In genomic region chr3:16301490-16301889, GRCh38 we compare ENCODE assay signal across 12 cellular contexts. TPM values are rescaled to one million over a fixed set of nuclear protein-coding genes. Genes with fewer than 3 reads are reported as not detected.
DNase-seq lines count a peak whose midpoint lies in the region; ATAC-seq and TF ChIP-seq lines count a peak whose summit lies in the region.
"Had no signal": no experiment of that assay in that cellular context is flagged by ENCODE, and none has a peak within 500 bp of the region (broad histone marks: within the 10 kb centered on the region; RNA-seq: fewer than 3 reads in every experiment).

No MANE protein-coding gene starts in this region.

- peak overlapping the region; percentile 66 for H3K27ac ChIP-seq in iPS DF 6.9 (ENCODE audit: low read length)
- H3K27ac ChIP-seq in right lobe of liver = peak overlapping the region in 1 of 3 donors; percentile 16
- H3K27ac ChIP-seq: 22Rv1 had no signal

- no peak for TF ChIP-seq POLR2A in right lobe of liver (IDR thresholded peaks at IDR 0.05)

- no peaks in the 10 kb centered on the region for H3K27me3 ChIP-seq in iPS DF 6.9 (ENCODE audit: control insufficient read depth, insufficient read depth, low read length)
- no peaks in the 10 kb centered on the region for H3K27me3 ChIP-seq in right lobe of liver
- H3K27me3 ChIP-seq: gastroesophageal sphincter had no signal

- H3K36me3 ChIP-seq in iPS DF 6.9 (ENCODE audit: control insufficient read depth, insufficient read depth, low read length) (no peaks in the 10 kb centered on the region), right lobe of liver (peaks cover 0 to 13% (median 3%) of the 10 kb centered on the region in 4 donors)

- DNase-seq in NCI-H510A treated with DMSO at 0.1 percent for 48 hours (lab: John Stamatoyannopoulos, UW) (peak; percentile 7), NCI-H510A (lab: John Stamatoyannopoulos, UW) (no peak), iPS DF 6.9 (ENCODE audit: low read depth, low spot score) (no peak), EL (no peak), GOT3 (lab: John Stamatoyannopoulos, UW) (no peak), right lobe of liver (no peak)
- DNase-seq: left colon, NCI-H524 treated with DMSO at 0.1 percent for 48 hours had no signal

- H3K27ac Mint-ChIP-seq in T-helper 1 cell treated with Interleukin-12 subunit alpha and Interleukin-12 subunit beta and Interleukin-4 antibody, amounts not matched to agents 30 μg/mL and 1 μg/mL, for 36 hours = peak overlapping the region; percentile 94
- peak overlapping the region; percentile 57 for H3K27ac Mint-ChIP-seq in stimulated activated memory B cell treated with anti-CD40 and anti-IgM and Interleukin-4, amounts not matched to agents 10 μg/mL and 1 μg/mL and 100 μg/mL, for 72 hours

- H3K36me3 Mint-ChIP-seq in T-helper 1 cell treated with Interleukin-12 subunit alpha and Interleukin-12 subunit beta and Interleukin-4 antibody, amounts not matched to agents 30 μg/mL and 1 μg/mL, for 36 hours (ENCODE audit: low read depth) = peaks cover 79% of the 10 kb centered on the region
- H3K36me3 Mint-ChIP-seq in stimulated activated memory B cell treated with anti-CD40 and anti-IgM and Interleukin-4, amounts not matched to agents 10 μg/mL and 1 μg/mL and 100 μg/mL, for 72 hours = peaks cover 71% of the 10 kb centered on the region

- peak overlapping the region; percentile 90 for H3K4me3 Mint-ChIP-seq in T-helper 1 cell treated with Interleukin-12 subunit alpha and Interleukin-12 subunit beta and Interleukin-4 antibody, amounts not matched to agents 30 μg/mL and 1 μg/mL, for 36 hours
- no peak overlapping the region for H3K4me3 Mint-ChIP-seq in stimulated activated memory B cell treated with anti-CD40 and anti-IgM and Interleukin-4, amounts not matched to agents 10 μg/mL and 1 μg/mL and 100 μg/mL, for 72 hours

- H3K9me3 ChIP-seq in iPS DF 6.9 (ENCODE audit: control insufficient read depth, insufficient read depth, low read length) = no peaks in the 10 kb centered on the region; the same call in 1 of the 2 replicates
- H3K9me3 ChIP-seq in right lobe of liver = no peaks in the 10 kb centered on the region
- H3K9me3 ChIP-seq: gastroesophageal sphincter had no signal

- peaks cover 88% of the 10 kb centered on the region for H3K4me1 Mint-ChIP-seq in T-helper 1 cell treated with Interleukin-12 subunit alpha and Interleukin-12 subunit beta and Interleukin-4 antibody, amounts not matched to agents 30 μg/mL and 1 μg/mL, for 36 hours (ENCODE audit: low read depth)
- peaks cover 23% of the 10 kb centered on the region for H3K4me1 Mint-ChIP-seq in stimulated activated memory B cell treated with anti-CD40 and anti-IgM and Interleukin-4, amounts not matched to agents 10 μg/mL and 1 μg/mL and 100 μg/mL, for 72 hours

- TF ChIP-seq CTCF in right lobe of liver (IDR thresholded peaks at IDR 0.05) = no peak

- intact Hi-C loops in right lobe of liver (cut with DNase I) = no loop called here

- WGBS in iPS DF 6.9 (ENCODE audit: insufficient coverage, insufficient read length) = no CpG with 5 or more reads among the region's 6 CpGs
- 33% methylated on average over 6 of the region's 6 CpGs for WGBS in right lobe of liver (ENCODE audit: insufficient coverage, low coverage, low lambda C conversion rate, missing lambda C conversion rate)

- no peak overlapping the region for H3K4me3 ChIP-seq in iPS DF 6.9 (ENCODE audit: low read length)
- no peak overlapping the region for H3K4me3 ChIP-seq in right lobe of liver
- H3K4me3 ChIP-seq: gastroesophageal sphincter had no signal

- no peak for ATAC-seq in stimulated activated memory B cell treated with anti-CD40 and anti-IgM and Interleukin-4, amounts not matched to agents 10 μg/mL and 1 μg/mL and 100 μg/mL, for 72 hours
- no peak for ATAC-seq in right lobe of liver
- ATAC-seq: gastroesophageal sphincter had no signal

- H3K4me1 ChIP-seq in iPS DF 6.9 (ENCODE audit: control insufficient read depth, insufficient read depth, low read length) (no peaks in the 10 kb centered on the region; the same call in 1 of the 2 replicates), right lobe of liver (peaks cover 0 to 27% (median 10%) of the 10 kb centered on the region in 4 donors)

- no peaks in the 10 kb centered on the region for H3K27me3 Mint-ChIP-seq in T-helper 1 cell treated with Interleukin-12 subunit alpha and Interleukin-12 subunit beta and Interleukin-4 antibody, amounts not matched to agents 30 μg/mL and 1 μg/mL, for 36 hours (ENCODE audit: low read depth)
- no peaks in the 10 kb centered on the region for H3K27me3 Mint-ChIP-seq in stimulated activated memory B cell treated with anti-CD40 and anti-IgM and Interleukin-4, amounts not matched to agents 10 μg/mL and 1 μg/mL and 100 μg/mL, for 72 hours

- no peaks in the 10 kb centered on the region for H3K9me3 Mint-ChIP-seq in T-helper 1 cell treated with Interleukin-12 subunit alpha and Interleukin-12 subunit beta and Interleukin-4 antibody, amounts not matched to agents 30 μg/mL and 1 μg/mL, for 36 hours
- H3K9me3 Mint-ChIP-seq in stimulated activated memory B cell treated with anti-CD40 and anti-IgM and Interleukin-4, amounts not matched to agents 10 μg/mL and 1 μg/mL and 100 μg/mL, for 72 hours = no peaks in the 10 kb centered on the region

RNA-seq across cellular contexts. Expression of gene OXNAD1, which starts 36.5 kb away (rescaled TPM):
- 10 to 100 TPM in 5 of 6 experiments, 1 to 10 TPM in 1; 8.1 to 27.2 (median 16.2) TPM for total RNA-seq in right lobe of liver

RNA-seq across cellular contexts. Expression of gene DPH3, which starts 36.7 kb away (rescaled TPM):
- 10 to 100 TPM in 5 of 6 experiments, 1 to 10 TPM in 1; 9.7 to 15.0 (median 12.9) TPM for total RNA-seq in right lobe of liver
